In genomic region chr11:71447791-71448256, GRCh38 we compare ENCODE assay signal across 7 cellular contexts. TPM values are rescaled to one million over a fixed set of nuclear protein-coding genes. Genes with fewer than 3 reads are reported as not detected.
DNase-seq lines count a peak whose midpoint lies in the region; ATAC-seq and TF ChIP-seq lines count a peak whose summit lies in the region.

No MANE protein-coding gene starts in this region.

- H3K9me2 ChIP-seq in neural cell (ENCODE audit: insufficient read depth, low read length), result no peaks in the 10 kb centered on the region

- H2AFZ ChIP-seq in fibroblast of lung (ENCODE audit: low read length), result peak overlapping the region; percentile 56
- H2AFZ ChIP-seq in neural cell (ENCODE audit: low read depth, low read length), result peak overlapping the region; percentile 67

- H4K20me1 ChIP-seq in fibroblast of lung (ENCODE audit: control insufficient read depth, extremely low read depth, insufficient read depth, low read length) (no peaks in the 10 kb centered on the region), neural cell (ENCODE audit: insufficient read depth) (no peaks in the 10 kb centered on the region)

- no peak for TF ChIP-seq EP300 in neural cell (conservative IDR thresholded peaks at IDR 0.05; ENCODE audit: poor library complexity, severe bottlenecking)

- H3F3A ChIP-seq in neural cell (ENCODE audit: insufficient read depth, low read length, poor library complexity, severe bottlenecking), result peaks cover 3% of the 10 kb centered on the region

- H3K27me3 Mint-ChIP-seq in activated T-cell treated with anti-CD3 and anti-CD28 coated beads, Interleukin-2, amount 50 U/mL, for 4 hours (ENCODE audit: low read depth), result no peaks in the 10 kb centered on the region

- H3K9ac ChIP-seq in fibroblast of lung (ENCODE audit: insufficient read depth, low read length) (peak overlapping the region; percentile 56), neural cell (ENCODE audit: low read length) (peak overlapping the region; percentile 80)

- no peak for TF ChIP-seq RAD21 in neural cell (conservative IDR thresholded peaks at IDR 0.05)

- ATAC-seq in activated T-cell treated with anti-CD3 and anti-CD28 coated beads, Interleukin-2, amount 50 U/mL, for 4 hours, result peak; percentile 20 to 32
- ATAC-seq in GM19452 (IDR thresholded peaks at IDR 0.05; ENCODE audit: unreplicated experiment), result no peak

- H3K9me3 ChIP-seq in fibroblast of lung (ENCODE audit: control insufficient read depth, insufficient read depth, low read depth, low read length) (no peaks in the 10 kb centered on the region), neural cell (ENCODE audit: low read length) (no peaks in the 10 kb centered on the region)

- peaks cover 39% of the 10 kb centered on the region for H3K4me1 Mint-ChIP-seq in activated T-cell treated with anti-CD3 and anti-CD28 coated beads, Interleukin-2, amount 50 U/mL, for 4 hours (ENCODE audit: low read depth)

- H3K79me2 ChIP-seq in fibroblast of lung (ENCODE audit: control insufficient read depth, insufficient read depth, low read length) (peaks cover 5% of the 10 kb centered on the region), neural cell (replicated peaks; ENCODE audit: insufficient read depth, low read length) (peaks cover 43% of the 10 kb centered on the region)

- peak overlapping the region; percentile 93 for H3K4me3 Mint-ChIP-seq in activated T-cell treated with anti-CD3 and anti-CD28 coated beads, Interleukin-2, amount 50 U/mL, for 4 hours

- peaks cover 6% of the 10 kb centered on the region for H3K4me1 ChIP-seq in fibroblast of lung (ENCODE audit: control insufficient read depth, extremely low read depth, insufficient read depth, low read length)

- no peaks in the 10 kb centered on the region for H3K27me3 ChIP-seq in fibroblast of lung (ENCODE audit: control insufficient read depth, insufficient read depth, low read length)
- H3K27me3 ChIP-seq in neural cell (ENCODE audit: insufficient read depth, low read depth, low read length), result no peaks in the 10 kb centered on the region

- H3K4me2 ChIP-seq in fibroblast of lung (ENCODE audit: extremely low read depth, insufficient read depth, low read length) (peak overlapping the region; percentile 95), neural cell (ENCODE audit: low read length) (peak overlapping the region; percentile 85)

- H3K9me3 Mint-ChIP-seq in activated T-cell treated with anti-CD3 and anti-CD28 coated beads, Interleukin-2, amount 50 U/mL, for 4 hours, result peaks cover 6% of the 10 kb centered on the region

- peaks cover 27% of the 10 kb centered on the region for H3K36me3 Mint-ChIP-seq in activated T-cell treated with anti-CD3 and anti-CD28 coated beads, Interleukin-2, amount 50 U/mL, for 4 hours (ENCODE audit: insufficient read depth)

- H3K27ac ChIP-seq in fibroblast of lung (ENCODE audit: insufficient read depth, low read length) (peak overlapping the region; percentile 23), neural cell (ENCODE audit: low read length) (peak overlapping the region; percentile 69)

- TF ChIP-seq CTCF in fibroblast of lung (conservative IDR thresholded peaks at IDR 0.05 in 1 of 2, IDR thresholded peaks at IDR 0.05 in 1 of 2; ENCODE audit: low read depth in 1 of 2, low read length in 2 of 2) (no peak), neural cell (IDR thresholded peaks at IDR 0.05; ENCODE audit: poor library complexity, severe bottlenecking) (no peak)

- DNase-seq in GM19238 (ENCODE audit: insufficient read length, low spot score) (peak; percentile 43), NCI-H1105 (lab: John Stamatoyannopoulos, UW) (peak; percentile 79), fibroblast of lung (ENCODE audit: low read depth in 2 of 2) (peak in 1 of 2 donors; percentile 15), NCI-H187 (lab: John Stamatoyannopoulos, UW) (no peak)
- peak; percentile 36 for DNase-seq in activated T-cell treated with anti-CD3 and anti-CD28 coated beads, Interleukin-2, amount 50 U/mL, for 4 hours

- H3K4me3 ChIP-seq in fibroblast of lung (replicated peaks in 1 of 4; ENCODE audit: control extremely low read depth in 1 of 4, insufficient read depth in 1 of 4, low read depth in 3 of 4, low read length in 4 of 4) (peak overlapping the region; percentile 68 to 93 (median 86)), neural cell (ENCODE audit: low read length) (peak overlapping the region; percentile 71)

- H3K36me3 ChIP-seq in fibroblast of lung (ENCODE audit: control insufficient read depth, insufficient read depth, low read length) (peaks cover 15% of the 10 kb centered on the region), neural cell (ENCODE audit: insufficient read depth, low read length) (peaks cover 7% of the 10 kb centered on the region)

TF ChIP-seq in neural cell, 6 proteins besides CTCF, POLR2A, EP300 and RAD21:
- peak; percentile 16 for TF ChIP-seq SMC3 (conservative IDR thresholded peaks at IDR 0.05; ENCODE audit: poor library complexity)
- TF ChIP-seq TAF1 (IDR thresholded peaks at IDR 0.05; ENCODE audit: low read depth), result no peak

RNA-seq across cellular contexts. Expression of gene DHCR7, which starts 0.4 kb away (rescaled TPM):
- total RNA-seq in activated T-cell treated with anti-CD3 and anti-CD28 coated beads, Interleukin-2, amount 50 U/mL, for 4 hours, result 10 to 100 TPM; 29.8 to 39.2 (median 32.0) TPM
- total RNA-seq in fibroblast of lung, result 48.5 and 148 TPM in 2 replicates
- polyA plus RNA-seq in fibroblast of lung, result 64.6 and 90.8 TPM in 2 replicates
- polyA plus RNA-seq in fibroblast of lung (2012), result 98.2 and 135 TPM in 2 replicates
- polyA minus RNA-seq in fibroblast of lung (ENCODE audit: low replicate concordance), result 472 and 515 TPM in 2 replicates
- 30.1 and 37.9 TPM in 2 replicates for polyA plus RNA-seq in neural cell
- 32.2 and 41.4 TPM in 2 replicates for polyA minus RNA-seq in neural cell

RNA-seq across cellular contexts. Expression of gene NADSYN1, which starts 5.2 kb away (rescaled TPM):
- total RNA-seq in activated T-cell treated with anti-CD3 and anti-CD28 coated beads, Interleukin-2, amount 50 U/mL, for 4 hours, result 10 to 100 TPM; 29.4 to 43.1 (median 30.6) TPM
- total RNA-seq in fibroblast of lung, result 81.7 and 84.5 TPM in 2 replicates
- 22.0 and 23.1 TPM in 2 replicates for polyA plus RNA-seq in fibroblast of lung
- 31.6 and 31.9 TPM in 2 replicates for polyA plus RNA-seq in fibroblast of lung (2012)
- 105 TPM in 2 replicates for polyA minus RNA-seq in fibroblast of lung (ENCODE audit: low replicate concordance)
- 66.9 and 76.8 TPM in 2 replicates for polyA plus RNA-seq in neural cell
- polyA minus RNA-seq in neural cell, result 49.9 and 55.8 TPM in 2 replicates

Comparison
In these comparisons a context has a peak if more than half of its experiments do, and no peak if none do; other contexts are left out.
1. DNase-seq: peak in GM19238 (single experiment), NCI-H1105 (single experiment) and activated T-cell treated with anti-CD3 and anti-CD28 coated beads, Interleukin-2, amount 50 U/mL, for 4 hours (single experiment); none in NCI-H187 (0 of 2).